8 cellular contexts compared by ENCODE assay signal in the genomic region with DNA sequence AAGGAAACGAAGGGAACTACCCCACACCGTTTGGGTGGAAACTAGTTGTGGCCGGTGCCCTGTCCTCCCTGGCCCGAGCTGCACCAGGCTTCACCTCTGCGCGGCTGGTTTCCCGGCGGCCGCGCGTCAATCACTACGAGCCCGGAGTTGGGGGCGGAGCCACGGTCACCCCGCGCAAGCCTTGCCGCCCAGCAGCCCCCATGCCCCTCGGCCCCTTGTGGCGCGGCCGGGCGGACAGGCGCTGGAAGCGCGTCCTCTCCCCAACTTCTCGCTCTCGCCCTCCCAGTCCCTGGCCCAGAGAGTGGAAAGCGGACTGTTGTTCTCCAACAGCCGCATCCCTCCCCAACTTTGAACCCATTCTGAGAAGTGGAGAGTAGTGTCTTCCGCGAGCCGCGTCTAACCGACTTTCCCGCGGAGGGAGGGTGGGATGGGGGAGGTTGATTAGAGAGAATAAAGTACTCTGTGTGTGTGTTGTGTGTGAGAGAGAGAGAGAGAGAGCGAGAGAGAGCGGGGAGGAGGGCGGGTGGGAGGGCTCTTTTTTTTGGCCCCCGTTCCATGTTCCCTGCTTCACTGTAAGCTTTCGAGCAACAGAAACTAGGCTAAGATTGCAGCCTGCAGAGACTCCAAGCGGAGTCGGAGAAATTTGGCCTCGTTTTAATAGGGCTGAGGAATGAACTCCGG. TPM values are rescaled to one million over a fixed set of nuclear protein-coding genes. Genes with fewer than 3 reads are reported as not detected.
A peak's percentile ranks its signal among the peaks of the same experiment; 100 is the strongest.
DNase-seq lines count a peak whose midpoint lies in the region; ATAC-seq and TF ChIP-seq lines count a peak whose summit lies in the region.

No MANE protein-coding gene starts in this region.

- H3K27ac ChIP-seq in neutrophil, result no peak overlapping the region

- H3K27me3 ChIP-seq in neutrophil, result peaks cover 100% of the 10 kb centered on the region

- H3K4me1 Mint-ChIP-seq in activated naive CD4-positive, alpha-beta T cell treated with anti-CD3 and anti-CD28 coated beads, Interleukin-2, amount 50 U/mL, for 24 hours, result peaks cover 50% of the 10 kb centered on the region
- H3K4me1 Mint-ChIP-seq in activated CD8-positive, alpha-beta T cell treated with anti-CD3 and anti-CD28 coated beads, Interleukin-2, amount 10 ng/mL, durations not matched to agents 7 days and 5 days (ENCODE audit: low read depth), result peaks cover 39% of the 10 kb centered on the region

- H3K36me3 ChIP-seq in neutrophil, result no peaks in the 10 kb centered on the region

- TF ChIP-seq CTCF in neutrophil (IDR thresholded peaks at IDR 0.05), result no peak

- peak overlapping the region; percentile 63 for H3K27ac Mint-ChIP-seq in activated naive CD4-positive, alpha-beta T cell treated with anti-CD3 and anti-CD28 coated beads, Interleukin-2, amount 50 U/mL, for 24 hours
- peak overlapping the region; percentile 55 for H3K27ac Mint-ChIP-seq in activated CD8-positive, alpha-beta T cell treated with anti-CD3 and anti-CD28 coated beads, Interleukin-2, amount 10 ng/mL, durations not matched to agents 7 days and 5 days

- POLR2A ChIA-PET in activated CD8-positive, alpha-beta T cell treated with anti-CD3 and anti-CD28 coated beads, Interleukin-2, amount 10 ng/mL, durations not matched to agents 7 days and 5 days (lab: Charles Lee), result interaction anchor here (0.6 kb wide), 1 partner anchor 271 kb away, joined by 3 read pairs; no protein-coding TSS in a partner anchor

- no peaks in the 10 kb centered on the region for H3K9me3 ChIP-seq in neutrophil

- H3K4me3 ChIP-seq in neutrophil (ENCODE audit: low read depth in 1 of 2, low read length in 1 of 2), result peak overlapping the region; percentile 50 to 61

- peaks cover 28 to 34% of the 10 kb centered on the region in 2 experiments for H3K4me1 ChIP-seq in neutrophil (ENCODE audit: control insufficient read depth in 1 of 2, insufficient read depth in 1 of 2, low read depth in 1 of 2, low read length in 1 of 2)

- no peak for DNase-seq in activated naive CD4-positive, alpha-beta T cell treated with anti-CD3 and anti-CD28 coated beads, Interleukin-2, amount 50 U/mL, for 16 hours
- DNase-seq in NCI-H2196 (lab: John Stamatoyannopoulos, UW; ENCODE audit: unreplicated experiment), result peak; percentile 38
- DNase-seq in activated CD8-positive, alpha-beta T cell treated with anti-CD3 and anti-CD28 coated beads, Interleukin-2, amount 10 ng/mL, durations not matched to agents 7 days and 5 days, result no peak
- peak; percentile 72 for DNase-seq in glomerular visceral epithelial cell (ENCODE audit: extremely low spot score)
- no peak for DNase-seq in cerebellar nuclear complex (lab: John Stamatoyannopoulos, UW)

- peak; percentile 41 for ATAC-seq in HG02840 (IDR thresholded peaks at IDR 0.05; ENCODE audit: low FRiP score, unreplicated experiment)
- ATAC-seq in activated CD8-positive, alpha-beta T cell treated with anti-CD3 and anti-CD28 coated beads, Interleukin-2, amount 10 ng/mL, durations not matched to agents 7 days and 5 days, result peak; percentile 45

- peaks cover 6% of the 10 kb centered on the region for H3K36me3 Mint-ChIP-seq in activated naive CD4-positive, alpha-beta T cell treated with anti-CD3 and anti-CD28 coated beads, Interleukin-2, amount 50 U/mL, for 24 hours
- peaks cover 14% of the 10 kb centered on the region for H3K36me3 Mint-ChIP-seq in activated CD8-positive, alpha-beta T cell treated with anti-CD3 and anti-CD28 coated beads, Interleukin-2, amount 10 ng/mL, durations not matched to agents 7 days and 5 days (ENCODE audit: low read depth)

- peaks cover 30% of the 10 kb centered on the region for H3K9me3 Mint-ChIP-seq in activated naive CD4-positive, alpha-beta T cell treated with anti-CD3 and anti-CD28 coated beads, Interleukin-2, amount 50 U/mL, for 24 hours
- peaks cover 11% of the 10 kb centered on the region for H3K9me3 Mint-ChIP-seq in activated CD8-positive, alpha-beta T cell treated with anti-CD3 and anti-CD28 coated beads, Interleukin-2, amount 10 ng/mL, durations not matched to agents 7 days and 5 days (ENCODE audit: insufficient read depth)

- peaks cover 72% of the 10 kb centered on the region for H3K27me3 Mint-ChIP-seq in activated naive CD4-positive, alpha-beta T cell treated with anti-CD3 and anti-CD28 coated beads, Interleukin-2, amount 50 U/mL, for 24 hours
- H3K27me3 Mint-ChIP-seq in activated CD8-positive, alpha-beta T cell treated with anti-CD3 and anti-CD28 coated beads, Interleukin-2, amount 10 ng/mL, durations not matched to agents 7 days and 5 days (ENCODE audit: low read depth), result peaks cover 77% of the 10 kb centered on the region

- H3K4me3 Mint-ChIP-seq in activated naive CD4-positive, alpha-beta T cell treated with anti-CD3 and anti-CD28 coated beads, Interleukin-2, amount 50 U/mL, for 24 hours, result peak overlapping the region; percentile 89
- H3K4me3 Mint-ChIP-seq in activated CD8-positive, alpha-beta T cell treated with anti-CD3 and anti-CD28 coated beads, Interleukin-2, amount 10 ng/mL, durations not matched to agents 7 days and 5 days, result peak overlapping the region; percentile 85

- CTCF ChIA-PET in activated CD8-positive, alpha-beta T cell treated with anti-CD3 and anti-CD28 coated beads, Interleukin-2, amount 10 ng/mL, durations not matched to agents 7 days and 5 days (lab: Charles Lee), result no interaction called here

RNA-seq across cellular contexts. Expression of gene MEIS2, which starts 1.4 kb away (rescaled TPM):
- total RNA-seq in activated CD8-positive, alpha-beta T cell treated with anti-CD3 and anti-CD28 coated beads, Interleukin-2, amount 10 ng/mL, durations not matched to agents 7 days and 5 days, result not detected

Comparison
In these comparisons a context has a peak if more than half of its experiments do, and no peak if none do; other contexts are left out.
1. DNase-seq: peak in NCI-H2196 (single experiment) and glomerular visceral epithelial cell (single experiment); none in activated naive CD4-positive, alpha-beta T cell treated with anti-CD3 and anti-CD28 coated beads, Interleukin-2, amount 50 U/mL, for 16 hours (single experiment), activated CD8-positive, alpha-beta T cell treated with anti-CD3 and anti-CD28 coated beads, Interleukin-2, amount 10 ng/mL, durations not matched to agents 7 days and 5 days (single experiment) and cerebellar nuclear complex (0 of 2).